In genomic region chr12:6947615-6948014, GRCh38 we compare ENCODE assay signal across 17 cellular contexts. TPM values are rescaled to one million over a fixed set of nuclear protein-coding genes. Genes with fewer than 3 reads are reported as not detected.
A peak's percentile ranks its signal among the peaks of the same experiment; 100 is the strongest.
DNase-seq lines count a peak whose midpoint lies in the region; ATAC-seq and TF ChIP-seq lines count a peak whose summit lies in the region.
"Had no signal": no experiment of that assay in that cellular context is flagged by ENCODE, and none has a peak within 500 bp of the region (broad histone marks: within the 10 kb centered on the region; RNA-seq: fewer than 3 reads in every experiment).

No MANE protein-coding gene starts in this region.

- H4K20me1 ChIP-seq in H9 (ENCODE audit: control insufficient read depth, insufficient read depth, insufficient read length), result peaks cover 2% of the 10 kb centered on the region

- H4K8ac ChIP-seq in H9 (replicated peaks; ENCODE audit: insufficient read length, low read depth, low read length), result no peak overlapping the region

- H3K56ac ChIP-seq in H9 (ENCODE audit: insufficient read length, low read depth, low read length), result no peak overlapping the region

- no peak overlapping the region for H3K23ac ChIP-seq in H9 (ENCODE audit: insufficient read length, low read depth, low read length)

- no peak overlapping the region for H3K4ac ChIP-seq in H9 (ENCODE audit: low read depth, low read length)

- H3K27ac ChIP-seq in H9 (ENCODE audit: insufficient read length, low read depth, low read length), result no peak overlapping the region

- H3K9ac ChIP-seq in H9 (ENCODE audit: extremely low read depth, insufficient read length, low read length), result no peak overlapping the region
- H3K9ac ChIP-seq: SK-N-SH had no signal

- H3K9me3 ChIP-seq in H9 (ENCODE audit: control insufficient read depth, low read depth, low read length), result no peaks in the 10 kb centered on the region
- H3K9me3 ChIP-seq: esophagus squamous epithelium, SK-N-SH had no signal

- H3K4me1 ChIP-seq in H9 (ENCODE audit: insufficient read depth, low read length), result 0 out of 2 replicates have a peak, but pooled peaks cover 4% of the 10 kb centered on the region

- no peaks in the 10 kb centered on the region for H3K79me1 ChIP-seq in H9 (ENCODE audit: insufficient read depth, low read depth, low read length, poor library complexity, severe bottlenecking)

- H3K18ac ChIP-seq in H9 (ENCODE audit: insufficient read length, low read depth, low read length), result no peak overlapping the region

- POLR2A ChIA-PET in activated CD4-positive, alpha-beta T cell treated with anti-CD3 and anti-CD28 coated beads, Interleukin-2, amount 10 ng/mL, durations not matched to agents 7 days and 5 days (lab: Charles Lee), result interaction anchor here (4.5 kb wide), 1 partner anchor 10 kb away, joined by 35 read pairs; no protein-coding TSS in a partner anchor

- peak overlapping the region; percentile 84 for H3K27ac Mint-ChIP-seq in activated CD4-positive, alpha-beta T cell treated with anti-CD3 and anti-CD28 coated beads, Interleukin-2, amount 10 ng/mL, durations not matched to agents 7 days and 5 days
- H3K27ac Mint-ChIP-seq in H9, result no peak overlapping the region; a peak in 2 of 7 replicates
- peak overlapping the region; percentile 99 for H3K27ac Mint-ChIP-seq in activated naive CD8-positive, alpha-beta T cell treated with anti-CD3 and anti-CD28 coated beads, Interleukin-2, amount 50 U/mL, for 24 hours
- no peak overlapping the region for H3K27ac Mint-ChIP-seq in neural crest cell (ENCODE audit: unreplicated experiment)

- no peak for ATAC-seq in activated naive CD8-positive, alpha-beta T cell treated with anti-CD3 and anti-CD28 coated beads, Interleukin-2, amount 50 U/mL, for 24 hours
- ATAC-seq in esophagus mucosa, result no peak
- no peak for ATAC-seq in GM19452 (IDR thresholded peaks at IDR 0.05; ENCODE audit: unreplicated experiment)

- no peak overlapping the region for H2BK15ac ChIP-seq in H9 (ENCODE audit: low read depth, low read length)

- H2BK120ac ChIP-seq in H9 (ENCODE audit: low read depth, low read length, poor library complexity, severe bottlenecking), result no peak overlapping the region

- no peak overlapping the region for H3K4me2 ChIP-seq in H9 (ENCODE audit: insufficient read depth, insufficient read length, low read length)
- H3K4me2 ChIP-seq: SK-N-SH had no signal

- H4K5ac ChIP-seq in H9 (ENCODE audit: insufficient read length, low read depth, low read length), result no peak overlapping the region

- no peak overlapping the region for H2BK5ac ChIP-seq in H9 (ENCODE audit: insufficient read length, low read length)

- no peak for DNase-seq in activated CD4-positive, alpha-beta T cell treated with anti-CD3 and anti-CD28 coated beads, Interleukin-2, amount 10 ng/mL, durations not matched to agents 7 days and 5 days
- DNase-seq in activated CD4-positive, alpha-beta T cell treated with anti-CD3 and anti-CD28 coated beads, Interleukin-2, amount 50 U/mL, for 48 hours, result no peak
- DNase-seq in H9 (no peak), neural crest cell (ENCODE audit: low read depth, low spot score) (no peak), GM10266 (ENCODE audit: extremely low spot score) (no peak)
- DNase-seq in activated naive CD8-positive, alpha-beta T cell treated with anti-CD3 and anti-CD28 coated beads, Interleukin-2, amount 50 U/mL, for 24 hours, result no peak
- DNase-seq: activated CD4-positive, CD25-positive, alpha-beta regulatory T cell treated with anti-CD3 and anti-CD28 coated beads, Interleukin-2, amount 50 U/mL, for 72 hours; DMS153; esophagus squamous epithelium; hypothalamus; NCI-H1436; nucleus accumbens; SK-N-SH had no signal

- H3K79me2 ChIP-seq in H9 (ENCODE audit: insufficient read depth, low read length), result no peaks in the 10 kb centered on the region

- TF ChIP-seq CTCF in H9 (conservative IDR thresholded peaks at IDR 0.05), result no peak
- no peak for TF ChIP-seq CTCF in neural crest cell (conservative IDR thresholded peaks at IDR 0.05)
- no peak for TF ChIP-seq CTCF in GM10266 (IDR thresholded peaks at IDR 0.05; ENCODE audit: control insufficient read depth, insufficient read depth, low read depth, missing control alignments)

- H2BK20ac ChIP-seq in H9 (ENCODE audit: low read depth, low read length, poor library complexity, severe bottlenecking), result no peak overlapping the region

- H3T11ph ChIP-seq in H9 (ENCODE audit: low read length), result no peak overlapping the region

- no peak overlapping the region for H3K14ac ChIP-seq in H9 (ENCODE audit: insufficient read depth, low read length)

- peaks cover 68% of the 10 kb centered on the region for H3K4me1 Mint-ChIP-seq in activated CD4-positive, alpha-beta T cell treated with anti-CD3 and anti-CD28 coated beads, Interleukin-2, amount 10 ng/mL, durations not matched to agents 7 days and 5 days
- H3K4me1 Mint-ChIP-seq in H9 (peaks cover 42% of the 10 kb centered on the region in 2 experiments), neural crest cell (peaks cover 45% of the 10 kb centered on the region)
- H3K4me1 Mint-ChIP-seq in activated naive CD8-positive, alpha-beta T cell treated with anti-CD3 and anti-CD28 coated beads, Interleukin-2, amount 50 U/mL, for 24 hours, result peaks cover 81% of the 10 kb centered on the region

- no peaks in the 10 kb centered on the region for H3K9me3 Mint-ChIP-seq in activated CD4-positive, alpha-beta T cell treated with anti-CD3 and anti-CD28 coated beads, Interleukin-2, amount 10 ng/mL, durations not matched to agents 7 days and 5 days
- H3K9me3 Mint-ChIP-seq in H9, result no peaks in the 10 kb centered on the region; a peak in 1 of 5 replicates
- H3K9me3 Mint-ChIP-seq in activated naive CD8-positive, alpha-beta T cell treated with anti-CD3 and anti-CD28 coated beads, Interleukin-2, amount 50 U/mL, for 24 hours, result no peaks in the 10 kb centered on the region
- H3K9me3 Mint-ChIP-seq in neural crest cell, result no peaks in the 10 kb centered on the region

- peaks cover 16% of the 10 kb centered on the region for H3K23me2 ChIP-seq in H9 (ENCODE audit: insufficient read length, low read depth, low read length, poor library complexity, severe bottlenecking)

- H3K4me3 Mint-ChIP-seq in activated CD4-positive, alpha-beta T cell treated with anti-CD3 and anti-CD28 coated beads, Interleukin-2, amount 10 ng/mL, durations not matched to agents 7 days and 5 days, result peak overlapping the region; percentile 21
- peak overlapping the region; percentile 18 to 25; a peak in 1 of 5 replicates for H3K4me3 Mint-ChIP-seq in H9
- H3K4me3 Mint-ChIP-seq in activated naive CD8-positive, alpha-beta T cell treated with anti-CD3 and anti-CD28 coated beads, Interleukin-2, amount 50 U/mL, for 24 hours, result peak overlapping the region; percentile 87
- peak overlapping the region; percentile 50 for H3K4me3 Mint-ChIP-seq in neural crest cell

- no peaks in the 10 kb centered on the region for H3K27me3 ChIP-seq in H9 (ENCODE audit: insufficient read depth, low read length)
- H3K27me3 ChIP-seq: esophagus squamous epithelium had no signal

- no peak overlapping the region for H2AK5ac ChIP-seq in H9 (ENCODE audit: insufficient read length, low read length)

- H2BK12ac ChIP-seq in H9 (ENCODE audit: insufficient read length, low read depth, low read length), result no peak overlapping the region

- no peak overlapping the region for H2AFZ ChIP-seq in H9 (ENCODE audit: low read length)

- peaks cover 13% of the 10 kb centered on the region for H3K36me3 Mint-ChIP-seq in activated CD4-positive, alpha-beta T cell treated with anti-CD3 and anti-CD28 coated beads, Interleukin-2, amount 10 ng/mL, durations not matched to agents 7 days and 5 days (ENCODE audit: low read depth)
- H3K36me3 Mint-ChIP-seq in H9 (ENCODE audit: insufficient read depth in 1 of 3, low read depth in 3 of 3), result peaks cover 3 to 6% (median 6%) of the 10 kb centered on the region in 3 experiments; a peak in 3 of 7 replicates
- peaks cover 16% of the 10 kb centered on the region for H3K36me3 Mint-ChIP-seq in activated naive CD8-positive, alpha-beta T cell treated with anti-CD3 and anti-CD28 coated beads, Interleukin-2, amount 50 U/mL, for 24 hours (ENCODE audit: low read depth)
- peaks cover 4% of the 10 kb centered on the region for H3K36me3 Mint-ChIP-seq in neural crest cell (ENCODE audit: low read depth)

- no peak overlapping the region for H4K91ac ChIP-seq in H9 (ENCODE audit: insufficient read length, low read depth, low read length)

- WGBS in H9 (ENCODE audit: extremely low coverage, insufficient read length, low lambda C conversion rate), result no CpG with 5 or more reads among the region's 8 CpGs

- H3K27me3 Mint-ChIP-seq in activated CD4-positive, alpha-beta T cell treated with anti-CD3 and anti-CD28 coated beads, Interleukin-2, amount 10 ng/mL, durations not matched to agents 7 days and 5 days, result no peaks in the 10 kb centered on the region
- H3K27me3 Mint-ChIP-seq in H9 (ENCODE audit: low read depth) (peaks cover 2% of the 10 kb centered on the region; the same call in 1 of the 2 replicates), neural crest cell (ENCODE audit: low read depth) (peaks cover 18% of the 10 kb centered on the region)
- no peaks in the 10 kb centered on the region for H3K27me3 Mint-ChIP-seq in activated naive CD8-positive, alpha-beta T cell treated with anti-CD3 and anti-CD28 coated beads, Interleukin-2, amount 50 U/mL, for 24 hours

- CTCF ChIA-PET in activated CD4-positive, alpha-beta T cell treated with anti-CD3 and anti-CD28 coated beads, Interleukin-2, amount 10 ng/mL, durations not matched to agents 7 days and 5 days (lab: Charles Lee), result interaction anchor here (0.6 to 17.8 kb wide), 7 partner anchors 10 to 176 kb away, joined by 3 to 388 read pairs (median 5); partner anchors contain the start of genes C1RL, LPCAT3 and SPSB2

RNA-seq across cellular contexts. Expression of gene PTPN6, which starts 3.5 kb away (rescaled TPM):
- total RNA-seq in activated CD4-positive, alpha-beta T cell treated with anti-CD3 and anti-CD28 coated beads, Interleukin-2, amount 10 ng/mL, durations not matched to agents 7 days and 5 days, result 100 to 1,000 TPM; 346 to 354 TPM
- total RNA-seq in H9 (2021) (18.2 and 19.8 TPM in 2 replicates), neural crest cell (0.73 and 1.1 TPM in 2 replicates), esophagus mucosa (17.8 TPM)

RNA-seq across cellular contexts. Expression of gene C12orf57, which starts 3.8 kb away (rescaled TPM):
- total RNA-seq in activated CD4-positive, alpha-beta T cell treated with anti-CD3 and anti-CD28 coated beads, Interleukin-2, amount 10 ng/mL, durations not matched to agents 7 days and 5 days, result 100 to 1,000 TPM; 156 to 181 TPM
- total RNA-seq in H9 (2021) (195 TPM in 2 replicates), neural crest cell (293 and 298 TPM in 2 replicates), esophagus mucosa (84.0 TPM)

RNA-seq across cellular contexts. Expression of gene RNU7-1, which starts 4.0 kb away (rescaled TPM):
- total RNA-seq in activated CD4-positive, alpha-beta T cell treated with anti-CD3 and anti-CD28 coated beads, Interleukin-2, amount 10 ng/mL, durations not matched to agents 7 days and 5 days, result not detected
- total RNA-seq in H9 (2021) (not detected in 2 replicates), neural crest cell (not detected in 2 replicates), esophagus mucosa (not detected)
- total RNA-seq: esophagus squamous epithelium, lower leg skin, temporal lobe had no signal

RNA-seq across cellular contexts. Expression of gene ATN1, which starts 19.9 kb away (rescaled TPM):
- 10 to 100 TPM; 27.3 to 27.6 TPM for total RNA-seq in activated CD4-positive, alpha-beta T cell treated with anti-CD3 and anti-CD28 coated beads, Interleukin-2, amount 10 ng/mL, durations not matched to agents 7 days and 5 days
- total RNA-seq in H9 (2021) (97.9 and 103 TPM in 2 replicates), neural crest cell (118 and 122 TPM in 2 replicates), esophagus mucosa (29.1 TPM)

RNA-seq across cellular contexts. Expression of gene PHB2, which starts 22.8 kb away (rescaled TPM):
- total RNA-seq in activated CD4-positive, alpha-beta T cell treated with anti-CD3 and anti-CD28 coated beads, Interleukin-2, amount 10 ng/mL, durations not matched to agents 7 days and 5 days, result 100 to 1,000 TPM; 214 to 230 TPM
- total RNA-seq in H9 (2021) (370 and 383 TPM in 2 replicates), neural crest cell (330 and 335 TPM in 2 replicates), esophagus mucosa (221 TPM)

Comparison
In these comparisons a context has a peak if more than half of its experiments do, and no peak if none do; other contexts are left out.
1. H3K27ac Mint-ChIP-seq: peak in activated CD4-positive, alpha-beta T cell treated with anti-CD3 and anti-CD28 coated beads, Interleukin-2, amount 10 ng/mL, durations not matched to agents 7 days and 5 days (single experiment) and activated naive CD8-positive, alpha-beta T cell treated with anti-CD3 and anti-CD28 coated beads, Interleukin-2, amount 50 U/mL, for 24 hours (single experiment); none in H9 (0 of 3) and neural crest cell (single experiment).
2. H3K4me3 Mint-ChIP-seq: peak in every context shown above with its lines; median percentile 87 in activated naive CD8-positive, alpha-beta T cell treated with anti-CD3 and anti-CD28 coated beads, Interleukin-2, amount 50 U/mL, for 24 hours; 50 in neural crest cell; 22 in H9; 21 in activated CD4-positive, alpha-beta T cell treated with anti-CD3 and anti-CD28 coated beads, Interleukin-2, amount 10 ng/mL, durations not matched to agents 7 days and 5 days.
3. RNA of gene PTPN6, which starts 3.5 kb away (total RNA-seq): 346 to 354 TPM in activated CD4-positive, alpha-beta T cell treated with anti-CD3 and anti-CD28 coated beads, Interleukin-2, amount 10 ng/mL, durations not matched to agents 7 days and 5 days; 18.2 to 19.8 TPM in H9, 17.8 TPM in esophagus mucosa (single experiment) and 0.73 to 1.1 TPM in neural crest cell; every median in the first group is over 10 times any median in the second.